ENCODE assay signal across 33 cellular contexts in the genomic region with DNA sequence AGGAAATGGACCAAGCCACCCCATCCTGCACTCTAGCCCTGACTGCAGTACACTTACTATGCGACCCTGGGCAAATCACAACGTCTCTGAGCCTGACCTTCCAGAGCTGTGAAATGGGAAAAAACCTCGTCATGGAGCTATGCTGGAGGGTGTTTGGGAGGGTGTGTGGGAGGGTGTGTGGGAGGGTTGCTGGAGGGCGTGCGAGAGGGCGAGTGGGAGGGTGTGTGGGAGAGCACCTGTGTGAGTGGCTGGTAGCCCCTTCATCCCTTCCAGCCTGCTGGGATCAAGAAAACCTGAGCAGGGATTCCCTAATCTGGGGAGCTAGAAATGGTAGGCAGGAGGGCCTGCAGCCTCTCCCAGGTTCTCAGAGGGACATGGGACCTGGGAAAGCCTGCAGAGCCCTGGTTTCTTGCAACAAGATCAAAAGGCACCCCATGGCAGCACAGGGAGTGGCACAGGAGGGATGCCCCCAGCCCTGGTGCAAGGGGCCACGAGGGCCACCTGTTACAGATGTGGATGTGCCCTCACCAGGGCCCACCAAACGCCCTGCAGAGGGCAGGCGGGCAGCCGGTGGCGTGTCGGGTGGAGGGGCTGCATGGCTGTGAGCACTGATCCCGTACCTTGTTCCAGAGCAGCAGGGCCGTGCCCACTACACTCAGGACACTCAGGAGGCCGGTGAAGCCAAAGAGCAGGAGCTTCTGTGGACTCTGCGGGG. TPM values are rescaled to one million over a fixed set of nuclear protein-coding genes. Genes with fewer than 3 reads are reported as not detected.
"Had no signal": no experiment of that assay in that cellular context is flagged by ENCODE, and none has a peak within 500 bp of the region (broad histone marks: within the 10 kb centered on the region; RNA-seq: fewer than 3 reads in every experiment).

No MANE protein-coding gene starts in this region.

- H3K9me3 Mint-ChIP-seq: activated CD4-positive, alpha-beta T cell treated with anti-CD3 and anti-CD28 coated beads, Interleukin-2, amount 10 ng/mL, durations not matched to agents 24 days and 14 days; activated CD8-positive, alpha-beta T cell treated with anti-CD3 and anti-CD28 coated beads for 36 hours; activated naive CD4-positive, alpha-beta T cell treated with anti-CD3 and anti-CD28 coated beads, Interleukin-2, amount 50 U/mL, for 24 hours; activated naive CD8-positive, alpha-beta T cell treated with anti-CD3 and anti-CD28 coated beads, Interleukin-2, amount 10 ng/mL, durations not matched to agents 7 days and 5 days; activated T-helper 2 cell treated with anti-CD3 and anti-CD28 coated beads, Interferon-gamma antibody, Interleukin-2, Interleukin-4, amounts not matched to agents 10 μg/mL and 5 μg/mL and 100 μg/mL, durations not matched to agents 14 hours and 24 hours and 36 hours; central memory CD8-positive, alpha-beta T cell; T-helper 1 cell treated with Interleukin-12 subunit alpha and Interleukin-12 subunit beta and Interleukin-4 antibody, amounts not matched to agents 30 μg/mL and 1 μg/mL, for 36 hours; T-helper 2 cell treated with Interferon-gamma antibody and Interleukin-4, amounts not matched to agents 5 μg/mL and 100 μg/mL, for 36 hours had no signal

- H3K36me3 ChIP-seq: ascending aorta, cardiac muscle cell, SJCRH30 had no signal

- H3K36me3 Mint-ChIP-seq: activated naive CD4-positive, alpha-beta T cell treated with anti-CD3 and anti-CD28 coated beads, Interleukin-2, amount 50 U/mL, for 24 hours; activated naive CD8-positive, alpha-beta T cell treated with anti-CD3 and anti-CD28 coated beads, Interleukin-2, amount 10 ng/mL, durations not matched to agents 7 days and 5 days had no signal

- FAIRE-seq: RCC 7860, TTC549 had no signal

- H3K27me3 ChIP-seq: ascending aorta, cardiac muscle cell had no signal

- H3K4me1 ChIP-seq: ascending aorta, SJCRH30 had no signal

- H3K4me3 ChIP-seq: ascending aorta, cardiac muscle cell, SJCRH30, SK-N-MC had no signal

- H3K27ac Mint-ChIP-seq: activated CD4-positive, alpha-beta T cell treated with anti-CD3 and anti-CD28 coated beads, Interleukin-2, amount 10 ng/mL, durations not matched to agents 24 days and 14 days; activated CD8-positive, alpha-beta T cell treated with anti-CD3 and anti-CD28 coated beads for 36 hours; activated naive CD4-positive, alpha-beta T cell treated with anti-CD3 and anti-CD28 coated beads, Interleukin-2, amount 50 U/mL, for 24 hours; activated naive CD8-positive, alpha-beta T cell treated with anti-CD3 and anti-CD28 coated beads, Interleukin-2, amount 10 ng/mL, durations not matched to agents 7 days and 5 days; activated T-helper 2 cell treated with anti-CD3 and anti-CD28 coated beads, Interferon-gamma antibody, Interleukin-2, Interleukin-4, amounts not matched to agents 10 μg/mL and 5 μg/mL and 100 μg/mL, durations not matched to agents 14 hours and 24 hours and 36 hours; T-helper 1 cell treated with Interleukin-12 subunit alpha and Interleukin-12 subunit beta and Interleukin-4 antibody, amounts not matched to agents 30 μg/mL and 1 μg/mL, for 36 hours; T-helper 2 cell treated with Interferon-gamma antibody and Interleukin-4, amounts not matched to agents 5 μg/mL and 100 μg/mL, for 36 hours had no signal

- H3K27ac ChIP-seq: ascending aorta, cardiac muscle cell, RWPE1, SJCRH30, SK-N-MC had no signal

- H3K4me1 Mint-ChIP-seq: activated CD4-positive, alpha-beta T cell treated with anti-CD3 and anti-CD28 coated beads, Interleukin-2, amount 10 ng/mL, durations not matched to agents 24 days and 14 days; activated naive CD4-positive, alpha-beta T cell treated with anti-CD3 and anti-CD28 coated beads, Interleukin-2, amount 50 U/mL, for 24 hours; activated naive CD8-positive, alpha-beta T cell treated with anti-CD3 and anti-CD28 coated beads, Interleukin-2, amount 10 ng/mL, durations not matched to agents 7 days and 5 days; central memory CD8-positive, alpha-beta T cell had no signal

- ATAC-seq: activated CD8-positive, alpha-beta T cell treated with anti-CD3 and anti-CD28 coated beads for 36 hours; PC-3 had no signal

- H3K9me3 ChIP-seq: ascending aorta, SJCRH30 had no signal

- DNase-seq: activated CD4-positive, alpha-beta T cell treated with anti-CD3 and anti-CD28 coated beads, Interleukin-2, amount 10 ng/mL, durations not matched to agents 24 days and 14 days; activated CD4-positive, alpha-beta T cell treated with anti-CD3 and anti-CD28 coated beads, Interleukin-2, amount 50 U/mL, for 4 hours; activated CD8-positive, alpha-beta T cell treated with anti-CD3 and anti-CD28 coated beads for 36 hours; activated gamma-delta T cell; activated naive CD4-positive, alpha-beta T cell treated with Interleukin-2 at 50 U/mL for 16 hours; activated naive CD8-positive, alpha-beta T cell treated with anti-CD3 and anti-CD28 coated beads, Interleukin-2, amount 10 ng/mL, durations not matched to agents 7 days and 5 days; activated T-cell treated with anti-CD3 and anti-CD28 coated beads, Interleukin-2, amount 50 U/mL, for 1 hour; amygdala; Karpas-422; NCI-H1048; NCI-H1105 treated with DMSO at 0.1 percent for 48 hours; NCI-H1436; NCI-H1694 treated with DMSO at 0.1 percent for 48 hours; NCI-H2029; NCI-H510A; NCI-H526; NCI-H748 treated with DMSO at 0.1 percent for 48 hours; NK-92 treated with Interleukin-12 subunit alpha and Interleukin-12 subunit beta, amount 100 ng/mL, for 24 hours; PC-3; SHP77; SJCRH30 had no signal

- H3K4me3 Mint-ChIP-seq: activated CD4-positive, alpha-beta T cell treated with anti-CD3 and anti-CD28 coated beads, Interleukin-2, amount 10 ng/mL, durations not matched to agents 24 days and 14 days; activated CD8-positive, alpha-beta T cell treated with anti-CD3 and anti-CD28 coated beads for 36 hours; activated naive CD4-positive, alpha-beta T cell treated with anti-CD3 and anti-CD28 coated beads, Interleukin-2, amount 50 U/mL, for 24 hours; activated naive CD8-positive, alpha-beta T cell treated with anti-CD3 and anti-CD28 coated beads, Interleukin-2, amount 10 ng/mL, durations not matched to agents 7 days and 5 days; central memory CD8-positive, alpha-beta T cell; T-helper 1 cell treated with Interleukin-12 subunit alpha and Interleukin-12 subunit beta and Interleukin-4 antibody, amounts not matched to agents 30 μg/mL and 1 μg/mL, for 36 hours; T-helper 2 cell treated with Interferon-gamma antibody and Interleukin-4, amounts not matched to agents 5 μg/mL and 100 μg/mL, for 36 hours had no signal

- H3K27me3 Mint-ChIP-seq: activated CD4-positive, alpha-beta T cell treated with anti-CD3 and anti-CD28 coated beads, Interleukin-2, amount 10 ng/mL, durations not matched to agents 24 days and 14 days; activated CD8-positive, alpha-beta T cell treated with anti-CD3 and anti-CD28 coated beads for 36 hours; activated naive CD4-positive, alpha-beta T cell treated with anti-CD3 and anti-CD28 coated beads, Interleukin-2, amount 50 U/mL, for 24 hours; activated naive CD8-positive, alpha-beta T cell treated with anti-CD3 and anti-CD28 coated beads, Interleukin-2, amount 10 ng/mL, durations not matched to agents 7 days and 5 days had no signal

RNA-seq across cellular contexts. Expression of gene NFAM1, which starts 23.2 kb away (rescaled TPM):
- total RNA-seq: MCF 10A had no signal
